Comparison of ENCODE assay signal across 22 cellular contexts in genomic region chr17:38430822-38431221, GRCh38. TPM values are rescaled to one million over a fixed set of nuclear protein-coding genes. Genes with fewer than 3 reads are reported as not detected.
DNase-seq lines count a peak whose midpoint lies in the region; ATAC-seq and TF ChIP-seq lines count a peak whose summit lies in the region.
"Had no signal": no experiment of that assay in that cellular context is flagged by ENCODE, and none has a peak within 500 bp of the region (broad histone marks: within the 10 kb centered on the region; RNA-seq: fewer than 3 reads in every experiment).

No MANE protein-coding gene starts in this region.

- H3K4me3 Mint-ChIP-seq in neural crest cell (peak overlapping the region; percentile 82), type B pancreatic cell (peak overlapping the region; percentile 87)
- H3K4me3 Mint-ChIP-seq in T-helper 2 cell treated with Interferon-gamma antibody and Interleukin-4, amounts not matched to agents 5 μg/mL and 100 μg/mL, for 36 hours = no peak overlapping the region
- H3K4me3 Mint-ChIP-seq: activated CD8-positive, alpha-beta T cell treated with anti-CD3 and anti-CD28 coated beads, Interleukin-2, amount 10 ng/mL, durations not matched to agents 7 days and 5 days had no signal

- no peaks in the 10 kb centered on the region for H3K27me3 ChIP-seq in heart left ventricle
- H3K27me3 ChIP-seq: breast epithelium, hepatocyte, suprapubic skin had no signal

- in situ Hi-C loops in G401 (cut with HindIII; ENCODE audit: low sequenced_read_pairs) = no loop called here

- DNase-seq in heart left ventricle = no peak
- no peak for DNase-seq in cardiac septum (ENCODE audit: low spot score)
- DNase-seq in caudate nucleus (lab: John Stamatoyannopoulos, UW) = no peak
- DNase-seq in neural crest cell (ENCODE audit: low read depth, low spot score) = no peak
- no peak for DNase-seq in type B pancreatic cell (ENCODE audit: extremely low spot score, unreplicated experiment)
- no peak for DNase-seq in G401 (ENCODE audit: low spot score)
- no peak for DNase-seq in T-helper 2 cell treated with Interferon-gamma antibody and Interleukin-4, amounts not matched to agents 5 μg/mL and 100 μg/mL, for 36 hours (ENCODE audit: low spot score)
- DNase-seq: activated CD8-positive, alpha-beta T cell treated with anti-CD3 and anti-CD28 coated beads, Interleukin-2, amount 10 ng/mL, durations not matched to agents 7 days and 5 days; activated T-cell treated with anti-CD3 and anti-CD28 coated beads, Interleukin-2, amount 50 U/mL, for 48 hours; CD8-positive, alpha-beta memory T cell; EL; NCI-H187 treated with DMSO at 0.1 percent for 48 hours; NCI-H446 treated with DMSO at 0.1 percent for 48 hours; stimulated activated CD4-positive, alpha-beta T cell treated with anti-CD3 and anti-CD28 coated beads, Interleukin-2, amount 100 ng/mL, for 48 hours; T-helper 1 cell had no signal

- TF ChIP-seq CTCF in heart left ventricle (IDR thresholded peaks at IDR 0.05) (no peak), neural crest cell (conservative IDR thresholded peaks at IDR 0.05) (no peak), type B pancreatic cell (conservative IDR thresholded peaks at IDR 0.05) (no peak)

- H3K9me3 ChIP-seq in heart left ventricle = no peaks in the 10 kb centered on the region
- H3K9me3 ChIP-seq: breast epithelium, neutrophil, suprapubic skin had no signal

- no peak overlapping the region for H3K4me3 ChIP-seq in heart left ventricle
- H3K4me3 ChIP-seq: breast epithelium, hepatocyte, suprapubic skin had no signal

- no peaks in the 10 kb centered on the region for H3K9me3 Mint-ChIP-seq in neural crest cell
- no peaks in the 10 kb centered on the region for H3K9me3 Mint-ChIP-seq in type B pancreatic cell
- H3K9me3 Mint-ChIP-seq in T-helper 2 cell treated with Interferon-gamma antibody and Interleukin-4, amounts not matched to agents 5 μg/mL and 100 μg/mL, for 36 hours = no peaks in the 10 kb centered on the region
- H3K9me3 Mint-ChIP-seq: CD8-positive, alpha-beta memory T cell had no signal

- no peaks in the 10 kb centered on the region for H3K36me3 ChIP-seq in heart left ventricle
- H3K36me3 ChIP-seq: breast epithelium, neutrophil, suprapubic skin had no signal

- no peaks in the 10 kb centered on the region for H3K36me3 Mint-ChIP-seq in neural crest cell (ENCODE audit: low read depth)
- H3K36me3 Mint-ChIP-seq in type B pancreatic cell = peaks cover 5% of the 10 kb centered on the region
- H3K36me3 Mint-ChIP-seq in T-helper 2 cell treated with Interferon-gamma antibody and Interleukin-4, amounts not matched to agents 5 μg/mL and 100 μg/mL, for 36 hours (ENCODE audit: low read depth) = no peaks in the 10 kb centered on the region
- H3K36me3 Mint-ChIP-seq: activated naive CD8-positive, alpha-beta T cell; CD8-positive, alpha-beta memory T cell had no signal

- H3K4me1 ChIP-seq in heart left ventricle = peaks cover 9 to 85% (median 54%) of the 10 kb centered on the region in 12 donors

- peaks cover 60% of the 10 kb centered on the region for H3K4me1 Mint-ChIP-seq in neural crest cell
- H3K4me1 Mint-ChIP-seq in type B pancreatic cell (ENCODE audit: unreplicated experiment) = peaks cover 42% of the 10 kb centered on the region
- peaks cover 10% of the 10 kb centered on the region for H3K4me1 Mint-ChIP-seq in T-helper 2 cell treated with Interferon-gamma antibody and Interleukin-4, amounts not matched to agents 5 μg/mL and 100 μg/mL, for 36 hours (ENCODE audit: low read depth)

- WGBS in heart left ventricle, 4 donors = 50 to 64% (median 54%) methylated on average over 2 of the region's 2 CpGs

- H3K27ac Mint-ChIP-seq in neural crest cell (ENCODE audit: unreplicated experiment) (no peak overlapping the region), type B pancreatic cell (no peak overlapping the region)
- H3K27ac Mint-ChIP-seq in T-helper 2 cell treated with Interferon-gamma antibody and Interleukin-4, amounts not matched to agents 5 μg/mL and 100 μg/mL, for 36 hours = no peak overlapping the region
- H3K27ac Mint-ChIP-seq: activated CD8-positive, alpha-beta T cell treated with anti-CD3 and anti-CD28 coated beads, Interleukin-2, amount 10 ng/mL, durations not matched to agents 7 days and 5 days; activated naive CD8-positive, alpha-beta T cell had no signal

- H3K27ac ChIP-seq in heart left ventricle (peak overlapping the region in 9 of 12 donors; percentile 49 to 99 (median 95)), caudate nucleus (ENCODE audit: low read depth, low read length) (peak overlapping the region; percentile 99)
- H3K27ac ChIP-seq: neutrophil had no signal

- no peak for TF ChIP-seq POLR2A in heart left ventricle (IDR thresholded peaks at IDR 0.05)

- intact Hi-C loops in heart left ventricle (cut with DNase I) (loop anchor here in 1 of 10 donors (5.0 kb wide), 1 partner anchor 36 kb away; no protein-coding TSS in a partner anchor), cardiac septum (cut with DNase I) (no loop called here)

- H3K27me3 Mint-ChIP-seq in neural crest cell (ENCODE audit: low read depth) (peaks cover 27% of the 10 kb centered on the region), type B pancreatic cell (peaks cover 8% of the 10 kb centered on the region)
- H3K27me3 Mint-ChIP-seq in T-helper 2 cell treated with Interferon-gamma antibody and Interleukin-4, amounts not matched to agents 5 μg/mL and 100 μg/mL, for 36 hours (ENCODE audit: low read depth) = peaks cover 30% of the 10 kb centered on the region

- ATAC-seq in heart left ventricle = no peak
- no peak for ATAC-seq in HG03520 (IDR thresholded peaks at IDR 0.05; ENCODE audit: unreplicated experiment)
- ATAC-seq: activated CD8-positive, alpha-beta T cell treated with anti-CD3 and anti-CD28 coated beads, Interleukin-2, amount 10 ng/mL, durations not matched to agents 7 days and 5 days; sciatic nerve had no signal

RNA-seq across cellular contexts. Expression of gene ARHGAP23, which starts 2.6 kb away (rescaled TPM):
- 10 to 100 TPM; 28.0 to 72.3 (median 66.3) TPM for total RNA-seq in heart left ventricle
- polyA plus RNA-seq in heart left ventricle = 10 to 100 TPM; 34.4 to 73.1 TPM
- 96.8 TPM for total RNA-seq in cardiac septum
- total RNA-seq in neural crest cell = 25.7 and 30.0 TPM in 2 replicates
- 114 and 333 TPM in 2 replicates for total RNA-seq in type B pancreatic cell (ENCODE audit: low replicate concordance)
- total RNA-seq in G401 (2014; rRNA removed; shearing (Covaris generic)) = 2.4 and 6.4 TPM in 2 replicates
- polyA plus RNA-seq: CD8-positive, alpha-beta memory T cell had no signal
